ENCODE assay signal across 8 cellular contexts in genomic region chr20:33675127-33675954, GRCh38. TPM values are rescaled to one million over a fixed set of nuclear protein-coding genes. Genes with fewer than 3 reads are reported as not detected.
DNase-seq lines count a peak whose midpoint lies in the region; ATAC-seq and TF ChIP-seq lines count a peak whose summit lies in the region.

No MANE protein-coding gene starts in this region.

- DNase-seq in Caco-2 = no peak
- DNase-seq in PC-9 = no peak
- peak; percentile 86 for DNase-seq in fibroblast of gingiva (ENCODE audit: low read depth)
- DNase-seq in trophoblast cell = no peak
- no peak for DNase-seq in RPMI8226
- no peak for DNase-seq in RKO (ENCODE audit: low spot score)

- peak overlapping the region; percentile 12 for H2BK12ac ChIP-seq in trophoblast cell (ENCODE audit: low read length)

- H3K27me3 ChIP-seq in Caco-2 (replicated peaks; ENCODE audit: control insufficient read depth, insufficient read depth, low read length) = no peaks in the 10 kb centered on the region
- no peaks in the 10 kb centered on the region for H3K27me3 ChIP-seq in PC-9 (ENCODE audit: insufficient read depth, low read depth)
- no peaks in the 10 kb centered on the region for H3K27me3 ChIP-seq in trophoblast cell (ENCODE audit: insufficient read depth, low read length)

- H3K27me3 Mint-ChIP-seq in Caco-2 (ENCODE audit: insufficient read depth, unreplicated experiment) = no peaks in the 10 kb centered on the region

- H3K36me3 ChIP-seq in Caco-2 (ENCODE audit: control insufficient read depth, insufficient read depth, low read length) (peaks cover 8% of the 10 kb centered on the region), PC-9 (ENCODE audit: low read depth) (no peaks in the 10 kb centered on the region), trophoblast cell (ENCODE audit: control insufficient read depth in 1 of 2, insufficient read depth in 2 of 2, low read length in 2 of 2) (peaks cover 38 to 42% of the 10 kb centered on the region in 2 experiments)

- H4K8ac ChIP-seq in trophoblast cell (ENCODE audit: low read depth, low read length) = peak overlapping the region; percentile 83

- no CpG with 5 or more reads among the region's 16 CpGs for WGBS in trophoblast cell (ENCODE audit: extremely low coverage, insufficient coverage, insufficient read length)

- BruUV-seq in Caco-2 (replicated peaks; lab: Mats Ljungman, UMichigan) = no TSS peak
- BruUV-seq in PC-9 (replicated peaks; lab: Mats Ljungman, UMichigan) = no TSS peak

- no peak overlapping the region for H2BK120ac ChIP-seq in trophoblast cell (ENCODE audit: insufficient read depth, low read length, poor library complexity)

- H3F3A ChIP-seq in PC-9 (ENCODE audit: insufficient read depth, low read depth) = peaks cover 29% of the 10 kb centered on the region; the same call in 1 of the 2 replicates

- H3K9me3 ChIP-seq in Caco-2 (no peaks in the 10 kb centered on the region), PC-9 (ENCODE audit: insufficient read depth, low read depth) (no peaks in the 10 kb centered on the region), trophoblast cell (ENCODE audit: insufficient read depth, low read depth, low read length) (peaks cover 4% of the 10 kb centered on the region)

- H2AK5ac ChIP-seq in trophoblast cell (ENCODE audit: low read length) = peak overlapping the region; percentile 5

- H3K27ac ChIP-seq in PC-9 (no peak overlapping the region), trophoblast cell (ENCODE audit: low read depth, low read length) (peak overlapping the region; percentile 4)

- H3K4ac ChIP-seq in trophoblast cell (ENCODE audit: low read depth, low read length) = no peak overlapping the region

- peaks cover 18% of the 10 kb centered on the region for H3K4me1 ChIP-seq in Caco-2
- H3K4me1 ChIP-seq in PC-9 (replicated peaks; ENCODE audit: insufficient read depth) = peaks cover 16% of the 10 kb centered on the region; the same call in 1 of the 2 replicates
- peaks cover 19 to 22% of the 10 kb centered on the region in 2 experiments for H3K4me1 ChIP-seq in trophoblast cell (ENCODE audit: control insufficient read depth in 1 of 2, insufficient read depth in 2 of 2, low read length in 2 of 2)

- H3K9ac ChIP-seq in trophoblast cell (ENCODE audit: low read length) = no peak overlapping the region

- H3K9me3 Mint-ChIP-seq in Caco-2 (ENCODE audit: unreplicated experiment) = no peaks in the 10 kb centered on the region

- H3K14ac ChIP-seq in trophoblast cell (ENCODE audit: low read length) = peak overlapping the region; percentile 55

- peak overlapping the region; percentile 73 for H3K27ac Mint-ChIP-seq in Caco-2 (ENCODE audit: unreplicated experiment)

- peak overlapping the region; percentile 39 for H4K91ac ChIP-seq in trophoblast cell (ENCODE audit: low read depth, low read length)

- H3K18ac ChIP-seq in trophoblast cell (ENCODE audit: low read length) = no peak overlapping the region

- H3K79me2 ChIP-seq in PC-9 (ENCODE audit: low read depth) (peaks cover 33% of the 10 kb centered on the region), trophoblast cell (ENCODE audit: control insufficient read depth, insufficient read depth, low read length, poor library complexity) (peaks cover 10% of the 10 kb centered on the region)

- H3K4me3 ChIP-seq in Caco-2 (ENCODE audit: low read depth, low read length) (peak overlapping the region; percentile 85), PC-9 (peak overlapping the region; percentile 96; the same call in 1 of the 2 replicates), trophoblast cell (ENCODE audit: low read depth, low read length) (no peak overlapping the region)

- H3K36me3 Mint-ChIP-seq in Caco-2 (ENCODE audit: insufficient read depth, unreplicated experiment) = peaks cover 68% of the 10 kb centered on the region

- H3K79me1 ChIP-seq in trophoblast cell (ENCODE audit: low read length) = peaks cover 17% of the 10 kb centered on the region

- H2BK5ac ChIP-seq in trophoblast cell (ENCODE audit: low read depth, low read length, poor library complexity) = no peak overlapping the region

- intact Hi-C loops in Caco-2 (cut with micrococcal nuclease; ENCODE audit: unreplicated experiment) = no loop called here
- intact Hi-C loops in PC-9 (cut with micrococcal nuclease; ENCODE audit: unreplicated experiment) = no loop called here

- H2AFZ ChIP-seq in PC-9 (no peak overlapping the region), trophoblast cell (ENCODE audit: insufficient read depth, low read length, poor library complexity) (peak overlapping the region; percentile 43)

- ATAC-seq in HG03457 (IDR thresholded peaks at IDR 0.05; ENCODE audit: unreplicated experiment) (no peak), GM18870 (IDR thresholded peaks at IDR 0.05; ENCODE audit: unreplicated experiment) (no peak)

- H3K4me1 Mint-ChIP-seq in Caco-2 (ENCODE audit: low read depth, unreplicated experiment) = peaks cover 31% of the 10 kb centered on the region

- CTCF ChIA-PET in Caco-2 (lab: Charles Lee) (interaction anchor here (0.5 to 1.9 kb wide), 3 partner anchors 9 to 489 kb away, joined by 3 to 8 read pairs (median 3); partner anchors contain the start of gene ACTL10), PC-9 (lab: Charles Lee) (no interaction called here)

- peak overlapping the region; percentile 99 for H3K4me3 Mint-ChIP-seq in Caco-2 (ENCODE audit: unreplicated experiment)

- no peaks in the 10 kb centered on the region for H3K9me2 ChIP-seq in PC-9 (ENCODE audit: insufficient read depth)

- POLR2A ChIA-PET in Caco-2 (lab: Charles Lee) (interaction anchor here (0.6 to 1.0 kb wide), 4 partner anchors 9 to 22 kb away, joined by 4 read pairs; partner anchors contain the start of gene ACTL10), PC-9 (lab: Charles Lee; ENCODE audit: unreplicated experiment) (interaction anchor here (0.6 kb wide), 2 partner anchors 57 to 78 kb away, joined by 4 to 6 read pairs; no protein-coding TSS in a partner anchor)

- H4K12ac ChIP-seq in trophoblast cell (ENCODE audit: low read depth, low read length) = peak overlapping the region; percentile 52

- H4K20me1 ChIP-seq in PC-9 (ENCODE audit: insufficient read depth) = no peaks in the 10 kb centered on the region

- no peak overlapping the region for H3K23ac ChIP-seq in trophoblast cell (ENCODE audit: low read length)

- H3K4me2 ChIP-seq in PC-9 = peak overlapping the region; percentile 84; the same call in 1 of the 2 replicates
- H3K4me2 ChIP-seq in trophoblast cell (ENCODE audit: low read length) = peak overlapping the region; percentile 94

- TF ChIP-seq CTCF in Caco-2 (IDR thresholded peaks at IDR 0.05; ENCODE audit: insufficient read depth in 1 of 2, low read depth in 1 of 2, low read length in 1 of 2, severe bottlenecking in 1 of 2, unreplicated experiment in 1 of 2) (no peak), PC-9 (conservative IDR thresholded peaks at IDR 0.05) (no peak)

RNA-seq across cellular contexts. Expression of gene NECAB3, which starts 1.1 kb away (rescaled TPM):
- total RNA-seq in Caco-2 (2022) (98.4 and 105 TPM in 2 replicates), PC-9 (2021) (72.1 and 77.7 TPM in 2 replicates)
- polyA plus RNA-seq in trophoblast cell (2013) = 15.3 and 17.0 TPM in 2 replicates

RNA-seq across cellular contexts. Expression of gene ACTL10, which starts 8.6 kb away (rescaled TPM):
- total RNA-seq in Caco-2 (2022) (3.4 and 4.5 TPM in 2 replicates), PC-9 (2021) (0.85 and 1.0 TPM in 2 replicates)
- 0.01 TPM in 1 of 2 replicates, not detected in the other for polyA plus RNA-seq in trophoblast cell (2013)

RNA-seq across cellular contexts. Expression of gene E2F1, which starts 10.8 kb away (rescaled TPM):
- total RNA-seq in Caco-2 (2022) = 67.5 and 74.7 TPM in 2 replicates
- total RNA-seq in PC-9 (2021) = 31.5 and 31.6 TPM in 2 replicates
- polyA plus RNA-seq in trophoblast cell (2013) = 7.1 TPM in 2 replicates

RNA-seq across cellular contexts. Expression of gene C20orf144, which starts 13.2 kb away (rescaled TPM):
- total RNA-seq in Caco-2 (2022) (0.18 and 0.51 TPM in 2 replicates), PC-9 (2021) (0.18 and 0.20 TPM in 2 replicates)
- 0.04 and 0.10 TPM in 2 replicates for polyA plus RNA-seq in trophoblast cell (2013)

RNA-seq across cellular contexts. Expression of gene PXMP4, which starts 44.8 kb away (rescaled TPM):
- total RNA-seq in Caco-2 (2022) (37.3 and 39.5 TPM in 2 replicates), PC-9 (2021) (12.2 and 19.1 TPM in 2 replicates)
- polyA plus RNA-seq in trophoblast cell (2013) = 1.9 and 2.4 TPM in 2 replicates
